Comparison of ENCODE assay signal across 13 cellular contexts in the genomic region with DNA sequence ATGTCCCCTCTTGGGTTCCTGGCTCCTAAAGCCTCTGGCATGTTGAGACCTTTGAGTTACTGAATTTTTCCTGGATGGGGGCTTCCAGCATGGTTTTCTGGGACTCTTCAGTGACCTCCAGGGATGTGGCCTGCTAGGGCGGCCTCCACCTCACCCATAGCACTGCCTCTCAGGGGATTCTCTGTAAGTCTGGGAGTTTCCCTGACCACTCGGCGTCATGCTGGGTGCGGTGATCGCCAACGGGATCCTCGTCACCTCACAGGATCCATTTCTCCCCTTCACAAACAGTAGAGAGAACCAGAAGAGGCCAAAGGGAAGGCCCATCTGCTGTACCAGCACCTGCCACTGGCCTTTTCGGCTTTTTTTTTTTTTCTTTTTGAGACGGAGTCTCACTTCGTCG.
DNase-seq lines count a peak whose midpoint lies in the region; ATAC-seq and TF ChIP-seq lines count a peak whose summit lies in the region.
"Had no signal": no experiment of that assay in that cellular context is flagged by ENCODE, and none has a peak within 500 bp of the region (broad histone marks: within the 10 kb centered on the region; RNA-seq: fewer than 3 reads in every experiment).

No MANE protein-coding gene starts in this region.

- H4K20me1 ChIP-seq in BLaER1 (no peaks in the 10 kb centered on the region), OCI-LY7 (ENCODE audit: insufficient read depth, low read length) (no peaks in the 10 kb centered on the region)

- H3K4me3 Mint-ChIP-seq in progenitor cell of endocrine pancreas (ENCODE audit: low read depth) = no peak overlapping the region
- H3K4me3 Mint-ChIP-seq: CD8-positive, alpha-beta memory T cell had no signal

- no peak overlapping the region for H3K27ac ChIP-seq in BLaER1
- peak overlapping the region; percentile 79 for H3K27ac ChIP-seq in OCI-LY7 (ENCODE audit: low read depth, low read length, poor library complexity, severe bottlenecking)
- no peak overlapping the region for H3K27ac ChIP-seq in right lobe of liver
- H3K27ac ChIP-seq: 22Rv1, GM23248 had no signal

- H3K9me2 ChIP-seq in OCI-LY7 (ENCODE audit: insufficient read depth, low read length) = no peaks in the 10 kb centered on the region

- H3K27me3 Mint-ChIP-seq in progenitor cell of endocrine pancreas = peaks cover 29% of the 10 kb centered on the region

- H3K4me1 ChIP-seq in BLaER1 = peaks cover 23% of the 10 kb centered on the region
- peaks cover 61% of the 10 kb centered on the region for H3K4me1 ChIP-seq in OCI-LY7 (ENCODE audit: insufficient read depth, low read length, poor library complexity, severe bottlenecking)
- no peaks in the 10 kb centered on the region for H3K4me1 ChIP-seq in right lobe of liver

- intact Hi-C loops in OCI-LY7 (cut with micrococcal nuclease; ENCODE audit: unreplicated experiment) = no loop called here
- intact Hi-C loops in right lobe of liver (cut with DNase I) = no loop called here

- no TSS peak for BruUV-seq in OCI-LY7 (replicated peaks; lab: Mats Ljungman, UMichigan)

- H3K27ac Mint-ChIP-seq in progenitor cell of endocrine pancreas = peak overlapping the region; percentile 37
- H3K27ac Mint-ChIP-seq: CD8-positive, alpha-beta memory T cell had no signal

- no peak for TF ChIP-seq CTCF in OCI-LY7 (conservative IDR thresholded peaks at IDR 0.05; ENCODE audit: low read length)
- TF ChIP-seq CTCF in progenitor cell of endocrine pancreas (IDR thresholded peaks at IDR 0.05; ENCODE audit: unreplicated experiment) = no peak
- TF ChIP-seq CTCF in right lobe of liver (IDR thresholded peaks at IDR 0.05) = no peak

- H3K36me3 Mint-ChIP-seq in progenitor cell of endocrine pancreas (ENCODE audit: insufficient read depth) = no peaks in the 10 kb centered on the region
- H3K36me3 Mint-ChIP-seq: CD8-positive, alpha-beta memory T cell had no signal

- H3K9me3 Mint-ChIP-seq in progenitor cell of endocrine pancreas (ENCODE audit: low read depth) = peaks cover 7% of the 10 kb centered on the region

- H3K4me1 Mint-ChIP-seq in progenitor cell of endocrine pancreas (ENCODE audit: low read depth) = no peaks in the 10 kb centered on the region
- H3K4me1 Mint-ChIP-seq: CD8-positive, alpha-beta memory T cell had no signal

- H3K27me3 ChIP-seq in BLaER1 (no peaks in the 10 kb centered on the region), right lobe of liver (no peaks in the 10 kb centered on the region)

- POLR2A ChIA-PET in OCI-LY7 (lab: Charles Lee) = interaction anchor here (0.6 to 0.7 kb wide), 3 partner anchors 18 to 589 kb away, joined by 3 to 4 read pairs (median 4); no protein-coding TSS in a partner anchor

- DNase-seq in OCI-LY7 (ENCODE audit: low spot score) (peak; percentile 60), progenitor cell of endocrine pancreas (ENCODE audit: low spot score, unreplicated experiment) (no peak), right lobe of liver (no peak)
- DNase-seq: CD8-positive, alpha-beta memory T cell; GM23248; H7; Kasumi-1 had no signal

- H3K79me2 ChIP-seq in OCI-LY7 (ENCODE audit: insufficient read depth, low read depth, low read length) = no peaks in the 10 kb centered on the region

- peak overlapping the region; percentile 48; the same call in 1 of the 2 replicates for H2AFZ ChIP-seq in OCI-LY7 (ENCODE audit: low read length)
- H2AFZ ChIP-seq: GM23248 had no signal

- ATAC-seq in GM19035 (IDR thresholded peaks at IDR 0.05; ENCODE audit: unreplicated experiment) = peak; percentile 44
- no peak for ATAC-seq in right lobe of liver
- no peak for ATAC-seq in GM18505 (IDR thresholded peaks at IDR 0.05; ENCODE audit: unreplicated experiment)
- no peak for ATAC-seq in GM19023 (IDR thresholded peaks at IDR 0.05; ENCODE audit: unreplicated experiment)
- ATAC-seq: K562 had no signal

- WGBS in right lobe of liver (ENCODE audit: insufficient coverage, low coverage, low lambda C conversion rate, missing lambda C conversion rate) = 69% methylated on average over 5 of the region's 11 CpGs

- CTCF ChIA-PET in OCI-LY7 (lab: Charles Lee; ENCODE audit: unreplicated experiment) = no interaction called here

- H3K36me3 ChIP-seq in BLaER1 (no peaks in the 10 kb centered on the region), OCI-LY7 (ENCODE audit: insufficient read depth, low read length) (no peaks in the 10 kb centered on the region), right lobe of liver (no peaks in the 10 kb centered on the region)

- H3K9ac ChIP-seq in BLaER1 = no peak overlapping the region
- H3K9ac ChIP-seq: GM23248 had no signal

- peak overlapping the region; percentile 48; the same call in 1 of the 2 replicates for H3K4me2 ChIP-seq in BLaER1
- H3K4me2 ChIP-seq in OCI-LY7 (ENCODE audit: low read length) = peak overlapping the region; percentile 50

- H3K9me3 ChIP-seq in BLaER1 (peaks cover 13% of the 10 kb centered on the region), OCI-LY7 (ENCODE audit: low read length) (peaks cover 17% of the 10 kb centered on the region), right lobe of liver (no peaks in the 10 kb centered on the region)

- no peak for TF ChIP-seq POLR2A in right lobe of liver (IDR thresholded peaks at IDR 0.05)
- no peak for TF ChIP-seq POLR2A in GM18505 (IDR thresholded peaks at IDR 0.05; ENCODE audit: borderline replicate concordance, extremely low read depth, insufficient read depth, insufficient read length)

- H3K4me3 ChIP-seq in BLaER1 (no peak overlapping the region), OCI-LY7 (ENCODE audit: low read depth, low read length, poor library complexity, severe bottlenecking) (no peak overlapping the region), right lobe of liver (no peak overlapping the region)
- H3K4me3 ChIP-seq: GM23248, K562 had no signal
